In the genomic region with DNA sequence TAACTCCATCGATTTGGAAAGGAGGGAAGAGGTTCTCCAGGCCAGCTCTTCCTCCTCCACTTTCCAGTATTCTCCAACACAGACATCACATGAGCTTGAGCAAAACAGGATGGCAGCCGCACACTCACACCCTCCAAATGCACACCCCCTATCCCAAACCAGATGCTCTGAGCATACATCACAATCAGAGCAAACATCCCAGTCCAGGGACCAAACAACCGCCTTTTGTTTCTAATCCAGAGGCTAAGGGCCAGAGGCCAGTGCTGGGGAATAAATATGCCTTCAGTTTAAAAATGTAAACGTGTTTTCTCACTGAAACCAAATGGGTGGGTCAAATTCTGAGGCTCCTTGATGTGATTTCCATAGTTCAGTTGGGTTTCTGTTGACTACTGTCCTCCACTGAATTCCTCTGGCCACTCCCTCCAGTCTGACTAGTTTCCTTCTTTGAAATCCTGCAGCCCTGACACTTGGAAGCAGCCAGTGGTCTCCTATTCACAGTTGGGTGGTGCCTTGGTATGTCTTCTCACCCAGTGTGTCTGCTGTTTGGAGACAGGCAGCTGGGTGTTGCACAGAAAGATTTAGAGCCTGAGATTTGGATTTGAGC, we compare ENCODE assay signal across 1 cellular context.
TF ChIP-seq lines count a peak whose summit lies in the region.

No MANE protein-coding gene starts in this region.

TF ChIP-seq in HepG2, 621 proteins besides CTCF, POLR2A, EP300 and RAD21:
- TF ChIP-seq, protein P1, sequence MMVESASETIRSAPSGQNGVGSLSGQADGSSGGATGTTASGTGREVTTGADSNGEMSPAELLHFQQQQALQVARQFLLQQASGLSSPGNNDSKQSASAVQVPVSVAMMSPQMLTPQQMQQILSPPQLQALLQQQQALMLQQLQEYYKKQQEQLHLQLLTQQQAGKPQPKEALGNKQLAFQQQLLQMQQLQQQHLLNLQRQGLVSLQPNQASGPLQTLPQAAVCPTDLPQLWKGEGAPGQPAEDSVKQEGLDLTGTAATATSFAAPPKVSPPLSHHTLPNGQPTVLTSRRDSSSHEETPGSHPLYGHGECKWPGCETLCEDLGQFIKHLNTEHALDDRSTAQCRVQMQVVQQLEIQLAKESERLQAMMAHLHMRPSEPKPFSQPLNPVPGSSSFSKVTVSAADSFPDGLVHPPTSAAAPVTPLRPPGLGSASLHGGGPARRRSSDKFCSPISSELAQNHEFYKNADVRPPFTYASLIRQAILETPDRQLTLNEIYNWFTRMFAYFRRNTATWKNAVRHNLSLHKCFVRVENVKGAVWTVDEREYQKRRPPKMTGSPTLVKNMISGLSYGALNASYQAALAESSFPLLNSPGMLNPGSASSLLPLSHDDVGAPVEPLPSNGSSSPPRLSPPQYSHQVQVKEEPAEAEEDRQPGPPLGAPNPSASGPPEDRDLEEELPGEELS (CRISPR knock-in tag; IDR thresholded peaks at IDR 0.05) = peak; percentile 62
- TF ChIP-seq, protein P2, sequence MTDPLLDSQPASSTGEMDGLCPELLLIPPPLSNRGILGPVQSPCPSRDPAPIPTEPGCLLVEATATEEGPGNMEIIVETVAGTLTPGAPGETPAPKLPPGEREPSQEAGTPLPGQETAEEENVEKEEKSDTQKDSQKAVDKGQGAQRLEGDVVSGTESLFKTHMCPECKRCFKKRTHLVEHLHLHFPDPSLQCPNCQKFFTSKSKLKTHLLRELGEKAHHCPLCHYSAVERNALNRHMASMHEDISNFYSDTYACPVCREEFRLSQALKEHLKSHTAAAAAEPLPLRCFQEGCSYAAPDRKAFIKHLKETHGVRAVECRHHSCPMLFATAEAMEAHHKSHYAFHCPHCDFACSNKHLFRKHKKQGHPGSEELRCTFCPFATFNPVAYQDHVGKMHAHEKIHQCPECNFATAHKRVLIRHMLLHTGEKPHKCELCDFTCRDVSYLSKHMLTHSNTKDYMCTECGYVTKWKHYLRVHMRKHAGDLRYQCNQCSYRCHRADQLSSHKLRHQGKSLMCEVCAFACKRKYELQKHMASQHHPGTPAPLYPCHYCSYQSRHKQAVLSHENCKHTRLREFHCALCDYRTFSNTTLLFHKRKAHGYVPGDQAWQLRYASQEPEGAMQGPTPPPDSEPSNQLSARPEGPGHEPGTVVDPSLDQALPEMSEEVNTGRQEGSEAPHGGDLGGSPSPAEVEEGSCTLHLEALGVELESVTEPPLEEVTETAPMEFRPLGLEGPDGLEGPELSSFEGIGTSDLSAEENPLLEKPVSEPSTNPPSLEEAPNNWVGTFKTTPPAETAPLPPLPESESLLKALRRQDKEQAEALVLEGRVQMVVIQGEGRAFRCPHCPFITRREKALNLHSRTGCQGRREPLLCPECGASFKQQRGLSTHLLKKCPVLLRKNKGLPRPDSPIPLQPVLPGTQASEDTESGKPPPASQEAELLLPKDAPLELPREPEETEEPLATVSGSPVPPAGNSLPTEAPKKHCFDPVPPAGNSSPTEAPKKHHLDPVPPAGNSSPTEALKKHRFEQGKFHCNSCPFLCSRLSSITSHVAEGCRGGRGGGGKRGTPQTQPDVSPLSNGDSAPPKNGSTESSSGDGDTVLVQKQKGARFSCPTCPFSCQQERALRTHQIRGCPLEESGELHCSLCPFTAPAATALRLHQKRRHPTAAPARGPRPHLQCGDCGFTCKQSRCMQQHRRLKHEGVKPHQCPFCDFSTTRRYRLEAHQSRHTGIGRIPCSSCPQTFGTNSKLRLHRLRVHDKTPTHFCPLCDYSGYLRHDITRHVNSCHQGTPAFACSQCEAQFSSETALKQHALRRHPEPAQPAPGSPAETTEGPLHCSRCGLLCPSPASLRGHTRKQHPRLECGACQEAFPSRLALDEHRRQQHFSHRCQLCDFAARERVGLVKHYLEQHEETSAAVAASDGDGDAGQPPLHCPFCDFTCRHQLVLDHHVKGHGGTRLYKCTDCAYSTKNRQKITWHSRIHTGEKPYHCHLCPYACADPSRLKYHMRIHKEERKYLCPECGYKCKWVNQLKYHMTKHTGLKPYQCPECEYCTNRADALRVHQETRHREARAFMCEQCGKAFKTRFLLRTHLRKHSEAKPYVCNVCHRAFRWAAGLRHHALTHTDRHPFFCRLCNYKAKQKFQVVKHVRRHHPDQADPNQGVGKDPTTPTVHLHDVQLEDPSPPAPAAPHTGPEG (CRISPR knock-in tag; IDR thresholded peaks at IDR 0.05) = no peak
- no peak for TF ChIP-seq SOX13 (IDR thresholded peaks at IDR 0.05)
- TF ChIP-seq SOX13 (CRISPR knock-in tag; conservative IDR thresholded peaks at IDR 0.05 in 1 of 2, IDR thresholded peaks at IDR 0.05 in 1 of 2) = peak in 1 of 2 experiments; percentile 58; a peak in 1 of 4 replicates
- TF ChIP-seq, protein P3, sequence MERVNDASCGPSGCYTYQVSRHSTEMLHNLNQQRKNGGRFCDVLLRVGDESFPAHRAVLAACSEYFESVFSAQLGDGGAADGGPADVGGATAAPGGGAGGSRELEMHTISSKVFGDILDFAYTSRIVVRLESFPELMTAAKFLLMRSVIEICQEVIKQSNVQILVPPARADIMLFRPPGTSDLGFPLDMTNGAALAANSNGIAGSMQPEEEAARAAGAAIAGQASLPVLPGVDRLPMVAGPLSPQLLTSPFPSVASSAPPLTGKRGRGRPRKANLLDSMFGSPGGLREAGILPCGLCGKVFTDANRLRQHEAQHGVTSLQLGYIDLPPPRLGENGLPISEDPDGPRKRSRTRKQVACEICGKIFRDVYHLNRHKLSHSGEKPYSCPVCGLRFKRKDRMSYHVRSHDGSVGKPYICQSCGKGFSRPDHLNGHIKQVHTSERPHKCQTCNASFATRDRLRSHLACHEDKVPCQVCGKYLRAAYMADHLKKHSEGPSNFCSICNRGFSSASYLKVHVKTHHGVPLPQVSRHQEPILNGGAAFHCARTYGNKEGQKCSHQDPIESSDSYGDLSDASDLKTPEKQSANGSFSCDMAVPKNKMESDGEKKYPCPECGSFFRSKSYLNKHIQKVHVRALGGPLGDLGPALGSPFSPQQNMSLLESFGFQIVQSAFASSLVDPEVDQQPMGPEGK (CRISPR knock-in tag; IDR thresholded peaks at IDR 0.05) = peak; percentile 22; the same call in 1 of the 2 replicates
- TF ChIP-seq SOX6 (IDR thresholded peaks at IDR 0.05) = no peak
- peak; percentile 49 for TF ChIP-seq SOX6 (CRISPR knock-in tag; IDR thresholded peaks at IDR 0.05)
- TF ChIP-seq, protein P4, sequence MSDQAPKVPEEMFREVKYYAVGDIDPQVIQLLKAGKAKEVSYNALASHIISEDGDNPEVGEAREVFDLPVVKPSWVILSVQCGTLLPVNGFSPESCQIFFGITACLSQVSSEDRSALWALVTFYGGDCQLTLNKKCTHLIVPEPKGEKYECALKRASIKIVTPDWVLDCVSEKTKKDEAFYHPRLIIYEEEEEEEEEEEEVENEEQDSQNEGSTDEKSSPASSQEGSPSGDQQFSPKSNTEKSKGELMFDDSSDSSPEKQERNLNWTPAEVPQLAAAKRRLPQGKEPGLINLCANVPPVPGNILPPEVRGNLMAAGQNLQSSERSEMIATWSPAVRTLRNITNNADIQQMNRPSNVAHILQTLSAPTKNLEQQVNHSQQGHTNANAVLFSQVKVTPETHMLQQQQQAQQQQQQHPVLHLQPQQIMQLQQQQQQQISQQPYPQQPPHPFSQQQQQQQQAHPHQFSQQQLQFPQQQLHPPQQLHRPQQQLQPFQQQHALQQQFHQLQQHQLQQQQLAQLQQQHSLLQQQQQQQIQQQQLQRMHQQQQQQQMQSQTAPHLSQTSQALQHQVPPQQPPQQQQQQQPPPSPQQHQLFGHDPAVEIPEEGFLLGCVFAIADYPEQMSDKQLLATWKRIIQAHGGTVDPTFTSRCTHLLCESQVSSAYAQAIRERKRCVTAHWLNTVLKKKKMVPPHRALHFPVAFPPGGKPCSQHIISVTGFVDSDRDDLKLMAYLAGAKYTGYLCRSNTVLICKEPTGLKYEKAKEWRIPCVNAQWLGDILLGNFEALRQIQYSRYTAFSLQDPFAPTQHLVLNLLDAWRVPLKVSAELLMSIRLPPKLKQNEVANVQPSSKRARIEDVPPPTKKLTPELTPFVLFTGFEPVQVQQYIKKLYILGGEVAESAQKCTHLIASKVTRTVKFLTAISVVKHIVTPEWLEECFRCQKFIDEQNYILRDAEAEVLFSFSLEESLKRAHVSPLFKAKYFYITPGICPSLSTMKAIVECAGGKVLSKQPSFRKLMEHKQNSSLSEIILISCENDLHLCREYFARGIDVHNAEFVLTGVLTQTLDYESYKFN (CRISPR knock-in tag; conservative IDR thresholded peaks at IDR 0.05) = 0 out of 2 replicates have a peak, but pooled peaks have one; percentile 19
- no peak for TF ChIP-seq FOXP1 (IDR thresholded peaks at IDR 0.05)
- peak; percentile 15; the same call in 1 of the 2 replicates for TF ChIP-seq FOXP1 (CRISPR knock-in tag; IDR thresholded peaks at IDR 0.05)
- TF ChIP-seq ZKSCAN5 (CRISPR knock-in tag; IDR thresholded peaks at IDR 0.05) = no peak
- TF ChIP-seq SOX5 (CRISPR knock-in tag; IDR thresholded peaks at IDR 0.05; ENCODE audit: borderline replicate concordance) = peak; percentile 45; the same call in 1 of the 2 replicates
- peak; percentile 97 for TF ChIP-seq ZNF792 (CRISPR knock-in tag; IDR thresholded peaks at IDR 0.05)
- no peak for TF ChIP-seq NCOA2 (CRISPR knock-in tag; IDR thresholded peaks at IDR 0.05)
- no peak for TF ChIP-seq LCORL (IDR thresholded peaks at IDR 0.05)
- TF ChIP-seq LCORL (CRISPR knock-in tag; IDR thresholded peaks at IDR 0.05) = 0 out of 2 replicates have a peak, but pooled peaks have one; percentile 41
